In the genomic region with DNA sequence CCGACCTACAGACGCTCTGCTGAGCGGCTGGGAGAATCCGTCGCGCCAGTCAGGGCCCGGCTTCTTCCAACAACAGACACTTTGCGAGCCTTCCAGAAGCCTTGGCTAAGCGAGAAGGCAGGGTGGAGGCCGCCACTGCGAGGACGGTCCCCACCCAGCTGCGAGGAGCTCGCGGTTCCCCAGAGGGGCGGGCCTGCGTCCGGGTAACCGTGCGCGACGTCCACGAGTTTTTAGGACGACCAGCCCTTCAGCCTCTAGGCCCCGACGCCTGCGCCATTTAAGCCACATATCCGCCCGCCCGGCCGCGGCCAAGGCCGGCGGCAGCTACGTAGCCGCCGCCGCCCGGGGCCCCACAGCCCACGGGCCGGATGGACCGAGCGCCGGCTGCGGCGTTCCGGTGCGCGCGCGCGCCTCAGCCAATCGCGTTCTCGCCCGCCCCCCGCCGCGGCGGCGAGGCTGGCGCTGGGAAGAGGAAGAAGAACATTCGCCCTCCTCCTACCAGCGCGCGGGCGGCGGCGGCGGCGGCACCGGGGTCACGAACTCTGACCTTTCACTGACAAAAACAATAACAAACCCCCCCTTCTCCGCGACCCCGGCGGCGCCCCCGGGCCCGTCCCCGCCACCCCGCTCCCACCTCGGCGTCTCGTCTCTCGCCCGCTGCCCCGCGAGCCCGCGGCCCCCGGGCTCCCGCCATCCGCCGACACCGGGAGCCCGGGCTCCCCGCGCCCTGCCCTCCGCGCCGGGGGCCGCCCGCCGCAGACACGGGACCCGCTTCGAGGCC, we compare ENCODE assay signal across 8 cellular contexts. TPM values are rescaled to one million over a fixed set of nuclear protein-coding genes. Genes with fewer than 3 reads are reported as not detected.
DNase-seq lines count a peak whose midpoint lies in the region; ATAC-seq and TF ChIP-seq lines count a peak whose summit lies in the region.

TSS of gene NR2C2 (plus strand) at position 479 of the 781 bp plus-strand sequence. CDS start 56,332 bp downstream, outside the sequence.

- H3K9ac ChIP-seq in HUES48 (ENCODE audit: low read depth, low read length) = peak within 1 kb of the TSS; percentile 95
- H3K9ac ChIP-seq in PC-3 (ENCODE audit: low read length) = peak within 1 kb of the TSS; percentile 99
- H3K9ac ChIP-seq in mucosa of rectum (ENCODE audit: low read depth in 1 of 2, low read length in 2 of 2) = peak within 1 kb of the TSS; percentile 91 to 96

- intact Hi-C loops in PC-3 (cut with micrococcal nuclease) = loop anchor here (2.0 kb wide), 1 partner anchor 52 kb away; no protein-coding TSS in a partner anchor

- peak within 1 kb of the TSS; percentile 86 for H3K4me2 ChIP-seq in PC-3 (ENCODE audit: low read length)

- H3K4me3 ChIP-seq in HUES48 (ENCODE audit: low read depth, low read length) (peak within 1 kb of the TSS; percentile 97), PC-3 (ENCODE audit: low read length) (peak within 1 kb of the TSS; percentile 91), epithelial cell of proximal tubule (ENCODE audit: low read depth, low read length) (peak within 1 kb of the TSS; percentile 79), mucosa of rectum (ENCODE audit: low read length in 2 of 2) (peak within 1 kb of the TSS; percentile 86 to 92)

- CTCF ChIA-PET in PC-3 (lab: Charles Lee) = interaction anchor here (0.6 kb wide), 1 partner anchor 19 kb away, joined by 3 read pairs; no protein-coding TSS in a partner anchor

- peak within 1 kb of the TSS; percentile 100 for H3K27ac ChIP-seq in HUES48 (ENCODE audit: low read depth, low read length)
- H3K27ac ChIP-seq in PC-3 (ENCODE audit: low read length) = peak within 1 kb of the TSS; percentile 97
- peak within 1 kb of the TSS; percentile 98 to 99 for H3K27ac ChIP-seq in mucosa of rectum (ENCODE audit: low read depth in 2 of 2, low read length in 2 of 2)

- POLR2A ChIA-PET in PC-3 (lab: Charles Lee; ENCODE audit: unreplicated experiment) = interaction anchor here (0.6 kb wide), 1 partner anchor 88 kb away, joined by 4 read pairs; no protein-coding TSS in a partner anchor

- H3K9me3 ChIP-seq in HUES48 (ENCODE audit: control insufficient read depth, insufficient read depth, low read length) = no peaks in the 10 kb centered on the region
- H3K9me3 ChIP-seq in PC-3 (ENCODE audit: low read length) = no peaks in the 10 kb centered on the region
- H3K9me3 ChIP-seq in mucosa of rectum (ENCODE audit: control insufficient read depth in 2 of 2, low read length in 2 of 2) = no peaks in the 10 kb centered on the region

- peak; percentile 46 for ATAC-seq in GM21381 (IDR thresholded peaks at IDR 0.05; ENCODE audit: unreplicated experiment)
- ATAC-seq in PC-3 = peak; percentile 71

- H3K27me3 ChIP-seq in HUES48 (ENCODE audit: control insufficient read depth, insufficient read depth, low read length) = no peaks in the 10 kb centered on the region
- no peaks in the 10 kb centered on the region for H3K27me3 ChIP-seq in PC-3 (ENCODE audit: low read length)
- no peaks in the 10 kb centered on the region for H3K27me3 ChIP-seq in mucosa of rectum (ENCODE audit: control insufficient read depth in 2 of 2, insufficient read depth in 2 of 2, low read length in 2 of 2)

- peak within 1 kb of the TSS; percentile 94 for H2AFZ ChIP-seq in PC-3 (ENCODE audit: low read length)

- H4K20me1 ChIP-seq in PC-3 (ENCODE audit: low read length) = peaks cover 4% of the 10 kb centered on the region; the same call in 1 of the 2 replicates

- DNase-seq in COR-L47 (lab: John Stamatoyannopoulos, UW) (peak; percentile 45), PC-3 (peak; percentile 88), activated T-cell treated with anti-CD3 and anti-CD28 coated beads for 4 hours (peak; percentile 81), epithelial cell of proximal tubule (ENCODE audit: low read depth) (no peak)
- peak; percentile 58 to 77 for DNase-seq in stimulated activated CD8-positive, alpha-beta memory T cell treated with anti-CD3 and anti-CD28 coated beads, Interleukin-4, amount 100 ng/mL, for 4 hours (ENCODE audit: low read depth in 2 of 2, low spot score in 1 of 2)

- TF ChIP-seq CTCF in PC-3 (conservative IDR thresholded peaks at IDR 0.05; ENCODE audit: low read depth, low read length) = no peak
- TF ChIP-seq CTCF in epithelial cell of proximal tubule (conservative IDR thresholded peaks at IDR 0.05; ENCODE audit: low read depth, low read length) = no peak

- no peaks in the 10 kb centered on the region for H3K9me2 ChIP-seq in PC-3 (replicated peaks; ENCODE audit: low read length)

- H3K79me2 ChIP-seq in PC-3 (ENCODE audit: low read length) = peaks cover 74% of the 10 kb centered on the region

- H3K4me1 ChIP-seq in HUES48 (ENCODE audit: control insufficient read depth, insufficient read depth, low read length) (peaks cover 11% of the 10 kb centered on the region), PC-3 (ENCODE audit: insufficient read depth, low read length) (peaks cover 16% of the 10 kb centered on the region; the same call in 1 of the 2 replicates), mucosa of rectum (ENCODE audit: control insufficient read depth in 2 of 2, insufficient read depth in 2 of 2, low read length in 2 of 2) (peaks cover 23% of the 10 kb centered on the region in 2 donors)

- no TSS peak for BruUV-seq in PC-3 (replicated peaks; lab: Mats Ljungman, UMichigan)

- no peaks in the 10 kb centered on the region for H3F3A ChIP-seq in PC-3 (ENCODE audit: low read length, unreplicated experiment)

- H3K36me3 ChIP-seq in HUES48 (ENCODE audit: control insufficient read depth, insufficient read depth, low read length) = peaks cover 43% of the 10 kb centered on the region
- H3K36me3 ChIP-seq in PC-3 (ENCODE audit: low read depth, low read length) = peaks cover 11% of the 10 kb centered on the region; the same call in 1 of the 2 replicates
- peaks cover 12 to 25% of the 10 kb centered on the region in 2 donors for H3K36me3 ChIP-seq in mucosa of rectum (ENCODE audit: control insufficient read depth in 2 of 2, insufficient read depth in 2 of 2, low read length in 2 of 2)

RNA-seq across cellular contexts. Expression of gene NR2C2, which starts in this region (rescaled TPM):
- total RNA-seq in PC-3 (2014; rRNA removed) = 21.9 and 22.7 TPM in 2 replicates
- total RNA-seq in epithelial cell of proximal tubule = 15.4 and 16.3 TPM in 2 replicates
